Comparison of ENCODE assay signal across 7 cellular contexts in genomic region chr14:31026395-31027096, GRCh38.
A peak's percentile ranks its signal among the peaks of the same experiment; 100 is the strongest.
DNase-seq lines count a peak whose midpoint lies in the region; ATAC-seq lines count a peak whose summit lies in the region.

No MANE protein-coding gene starts in this region.

- ATAC-seq in GM18508 (IDR thresholded peaks at IDR 0.05; ENCODE audit: insufficient read depth, unreplicated experiment) (peak; percentile 77), HG02981 (IDR thresholded peaks at IDR 0.05; ENCODE audit: unreplicated experiment) (peak; percentile 92)

- peak; percentile 100 for DNase-seq in NCI-H2029 (lab: John Stamatoyannopoulos, UW)
- DNase-seq in T-helper 9 cell, result peak; percentile 83
- peak; percentile 99 for DNase-seq in astrocyte of the hippocampus (ENCODE audit: low read depth, low spot score)
- peak; percentile 94 to 97 for DNase-seq in hippocampal formation (lab: John Stamatoyannopoulos, UW)
- peak; percentile 97 for DNase-seq in retina

Comparison
In these comparisons a context has a peak if more than half of its experiments do, and no peak if none do; other contexts are left out.
1. Peak in every context shown above with its lines: DNase-seq and ATAC-seq.